9 cellular contexts compared by ENCODE assay signal in genomic region chr10:34906021-34906965, GRCh38.
DNase-seq lines count a peak whose midpoint lies in the region; ATAC-seq, FAIRE-seq and TF ChIP-seq lines count a peak whose summit lies in the region.
"Had no signal": no experiment of that assay in that cellular context is flagged by ENCODE, and none has a peak within 500 bp of the region (broad histone marks: within the 10 kb centered on the region; RNA-seq: fewer than 3 reads in every experiment).

No MANE protein-coding gene starts in this region.

- WGBS in pancreas, 2 donors = 85% methylated on average over 30 of the region's 30 CpGs

- TF ChIP-seq CTCF in epithelial cell of proximal tubule (conservative IDR thresholded peaks at IDR 0.05; ENCODE audit: low read depth, low read length) (no peak), pancreas (IDR thresholded peaks at IDR 0.05) (no peak)

- no peaks in the 10 kb centered on the region for H3K4me1 ChIP-seq in pancreas

- intact Hi-C loops in pancreas (cut with DNase I) = no loop called here

- no peaks in the 10 kb centered on the region for H3K27me3 ChIP-seq in pancreas

- peak; percentile 60 for DNase-seq in HEK293T (ENCODE audit: extremely low spot score)
- DNase-seq in NCI-H2227 treated with DMSO at 0.1 percent for 48 hours (lab: John Stamatoyannopoulos, UW) = peak; percentile 54
- DNase-seq in epithelial cell of proximal tubule (ENCODE audit: low read depth) = peak; percentile 27
- DNase-seq in pancreas = no peak
- DNase-seq in NOMO-1 treated with dmso at 0.1 percent for 144 hours (lab: John Stamatoyannopoulos, UW; ENCODE audit: unreplicated experiment) = no peak
- DNase-seq: activated B cell treated with CpG ODN at 0.5 μM for 24 hours had no signal

- no peak for FAIRE-seq in pancreas (lab: Jason Lieb, UNC)

- POLR2A ChIA-PET in HEK293T (lab: Yijun Ruan, JAX) = no interaction called here

- no peak overlapping the region for H3K27ac ChIP-seq in pancreas

- no peaks in the 10 kb centered on the region for H3K9me3 ChIP-seq in pancreas

- CTCF ChIA-PET in HEK293T (lab: Yijun Ruan, JAX) = no interaction called here

- ATAC-seq in pancreas = peak in 3 of 4 donors; percentile 44 to 47 (median 46)
- no peak for ATAC-seq in GM21786 (IDR thresholded peaks at IDR 0.05; ENCODE audit: unreplicated experiment)
- ATAC-seq in HG02759 (IDR thresholded peaks at IDR 0.05; ENCODE audit: unreplicated experiment) = no peak
- ATAC-seq in HG02571 (IDR thresholded peaks at IDR 0.05; ENCODE audit: unreplicated experiment) = no peak

- peak overlapping the region; percentile 43 for H3K4me3 ChIP-seq in epithelial cell of proximal tubule (ENCODE audit: low read depth, low read length)
- H3K4me3 ChIP-seq in pancreas = no peak overlapping the region

- H3K36me3 ChIP-seq in pancreas = no peaks in the 10 kb centered on the region

TF ChIP-seq in HEK293T, 16 proteins besides CTCF, POLR2A, EP300 and RAD21:
- no peak for TF ChIP-seq SP1 (IDR thresholded peaks at IDR 0.05)
- TF ChIP-seq ELF4 (IDR thresholded peaks at IDR 0.05) = no peak
- no peak for TF ChIP-seq NFRKB (IDR thresholded peaks at IDR 0.05)
- no peak for TF ChIP-seq ARNT (IDR thresholded peaks at IDR 0.05)

Comparison
In these comparisons a context has a peak if more than half of its experiments do, and no peak if none do; other contexts are left out.
1. DNase-seq: peak in HEK293T (single experiment), NCI-H2227 treated with DMSO at 0.1 percent for 48 hours (single experiment) and epithelial cell of proximal tubule (single experiment); none in pancreas (0 of 6) and NOMO-1 treated with dmso at 0.1 percent for 144 hours (single experiment).
2. ATAC-seq: peak in pancreas (3 of 4); none in GM21786 (single experiment), HG02759 (single experiment) and HG02571 (single experiment).